In genomic region chrX:12686324-12686723, GRCh38 we compare ENCODE assay signal across 21 cellular contexts.
"Had no signal": no experiment of that assay in that cellular context is flagged by ENCODE, and none has a peak within 500 bp of the region (broad histone marks: within the 10 kb centered on the region; RNA-seq: fewer than 3 reads in every experiment).

No MANE protein-coding gene starts in this region.

- H3K4me3 ChIP-seq: dorsolateral prefrontal cortex, esophagus muscularis mucosa, gastrocnemius medialis, mucosa of descending colon, psoas muscle, spleen, thyroid gland had no signal

- H3K27ac ChIP-seq: dorsolateral prefrontal cortex, epithelial cell of prostate, esophagus muscularis mucosa, gastrocnemius medialis, neutrophil, psoas muscle, spleen, thyroid gland had no signal

- H3K36me3 Mint-ChIP-seq: naive thymus-derived CD8-positive, alpha-beta T cell; type B pancreatic cell had no signal

- H3K4me1 Mint-ChIP-seq: naive thymus-derived CD8-positive, alpha-beta T cell had no signal

- H3K36me3 ChIP-seq: esophagus muscularis mucosa, gastrocnemius medialis, neutrophil, spleen, thyroid gland had no signal

- H3K27me3 Mint-ChIP-seq: type B pancreatic cell had no signal

- H3K27me3 ChIP-seq: esophagus muscularis mucosa, gastrocnemius medialis, neutrophil, thyroid gland had no signal

- DNase-seq: cortex of kidney; dorsolateral prefrontal cortex; effector CD8-positive, alpha-beta T cell; gastrocnemius medialis; islet precursor cell; mucosa of descending colon; naive thymus-derived CD8-positive, alpha-beta T cell; psoas muscle; retina; spleen; stimulated activated CD4-positive, alpha-beta T cell treated with anti-CD3 and anti-CD28 coated beads, Interleukin-2, amount 100 ng/mL, for 24 hours; stimulated activated CD4-positive, alpha-beta T cell treated with anti-CD3 and anti-CD28 coated beads, Interleukin-4, amount 100 ng/mL, for 4 hours; stimulated activated naive CD4-positive, alpha-beta T cell; thyroid gland had no signal

- H3K4me3 Mint-ChIP-seq: naive thymus-derived CD8-positive, alpha-beta T cell; type B pancreatic cell had no signal

- H3K4me1 ChIP-seq: esophagus muscularis mucosa, gastrocnemius medialis, psoas muscle, spleen, thyroid gland had no signal

- ATAC-seq: gastrocnemius medialis; left lobe of liver; mucosa of descending colon; naive thymus-derived CD8-positive, alpha-beta T cell; psoas muscle; sciatic nerve had no signal

- H3K27ac Mint-ChIP-seq: naive thymus-derived CD8-positive, alpha-beta T cell; type B pancreatic cell had no signal

- H3K9me3 ChIP-seq: esophagus muscularis mucosa, gastrocnemius medialis, mucosa of descending colon, neutrophil, psoas muscle, spleen, thyroid gland had no signal

- FAIRE-seq: urothelium cell line had no signal
